Comparison of ENCODE assay signal across 1 cellular context in the genomic region with DNA sequence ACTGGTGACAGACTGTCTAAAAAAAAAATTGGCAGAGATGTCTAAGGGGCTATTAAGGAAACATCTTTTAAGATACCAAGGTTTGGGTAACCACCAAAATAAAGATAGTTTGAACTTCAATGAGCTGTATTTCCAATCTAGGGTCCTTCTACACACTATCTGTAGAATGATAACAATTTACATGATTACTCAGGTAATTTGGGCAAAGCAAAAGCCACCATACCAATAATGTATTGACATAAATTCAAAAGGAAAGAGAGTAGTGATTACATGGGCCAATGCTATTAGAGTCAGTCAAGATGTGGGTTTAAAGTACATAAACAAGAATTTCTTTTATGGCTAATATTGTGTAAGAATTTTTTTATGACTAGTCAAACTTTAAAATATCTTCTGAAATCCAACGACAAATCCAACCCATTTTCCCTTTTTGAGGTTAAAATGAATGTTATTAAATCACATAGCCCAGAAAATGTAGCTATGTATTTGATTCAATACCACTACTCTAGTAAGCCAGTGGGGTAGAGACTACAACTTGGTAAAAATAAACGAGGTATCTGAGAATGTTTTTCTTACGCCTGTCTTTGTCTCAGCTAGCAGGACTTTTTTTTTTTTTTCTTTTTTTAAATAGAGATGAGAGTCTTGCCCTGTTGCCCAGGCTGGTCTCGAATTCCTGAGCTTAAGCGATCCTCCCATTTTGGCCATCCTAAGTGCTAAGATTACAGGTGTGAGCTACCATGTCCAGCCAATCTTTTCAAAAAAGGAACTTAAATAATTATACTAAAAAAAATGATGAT.
TF ChIP-seq lines count a peak whose summit lies in the region.

No MANE protein-coding gene starts in this region.

TF ChIP-seq in GM23338, 12 proteins besides CTCF, POLR2A, EP300 and RAD21:
- TF ChIP-seq, protein P1, sequence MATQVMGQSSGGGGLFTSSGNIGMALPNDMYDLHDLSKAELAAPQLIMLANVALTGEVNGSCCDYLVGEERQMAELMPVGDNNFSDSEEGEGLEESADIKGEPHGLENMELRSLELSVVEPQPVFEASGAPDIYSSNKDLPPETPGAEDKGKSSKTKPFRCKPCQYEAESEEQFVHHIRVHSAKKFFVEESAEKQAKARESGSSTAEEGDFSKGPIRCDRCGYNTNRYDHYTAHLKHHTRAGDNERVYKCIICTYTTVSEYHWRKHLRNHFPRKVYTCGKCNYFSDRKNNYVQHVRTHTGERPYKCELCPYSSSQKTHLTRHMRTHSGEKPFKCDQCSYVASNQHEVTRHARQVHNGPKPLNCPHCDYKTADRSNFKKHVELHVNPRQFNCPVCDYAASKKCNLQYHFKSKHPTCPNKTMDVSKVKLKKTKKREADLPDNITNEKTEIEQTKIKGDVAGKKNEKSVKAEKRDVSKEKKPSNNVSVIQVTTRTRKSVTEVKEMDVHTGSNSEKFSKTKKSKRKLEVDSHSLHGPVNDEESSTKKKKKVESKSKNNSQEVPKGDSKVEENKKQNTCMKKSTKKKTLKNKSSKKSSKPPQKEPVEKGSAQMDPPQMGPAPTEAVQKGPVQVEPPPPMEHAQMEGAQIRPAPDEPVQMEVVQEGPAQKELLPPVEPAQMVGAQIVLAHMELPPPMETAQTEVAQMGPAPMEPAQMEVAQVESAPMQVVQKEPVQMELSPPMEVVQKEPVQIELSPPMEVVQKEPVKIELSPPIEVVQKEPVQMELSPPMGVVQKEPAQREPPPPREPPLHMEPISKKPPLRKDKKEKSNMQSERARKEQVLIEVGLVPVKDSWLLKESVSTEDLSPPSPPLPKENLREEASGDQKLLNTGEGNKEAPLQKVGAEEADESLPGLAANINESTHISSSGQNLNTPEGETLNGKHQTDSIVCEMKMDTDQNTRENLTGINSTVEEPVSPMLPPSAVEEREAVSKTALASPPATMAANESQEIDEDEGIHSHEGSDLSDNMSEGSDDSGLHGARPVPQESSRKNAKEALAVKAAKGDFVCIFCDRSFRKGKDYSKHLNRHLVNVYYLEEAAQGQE (IDR thresholded peaks at IDR 0.05; ENCODE audit: unreplicated experiment): no peak
- TF ChIP-seq EZH2 (IDR thresholded peaks at IDR 0.05; ENCODE audit: low read depth, unreplicated experiment): no peak
- TF ChIP-seq ZNF114 (CRISPR knock-in tag; IDR thresholded peaks at IDR 0.05): no peak
- no peak for TF ChIP-seq EZH2phosphoT487 (IDR thresholded peaks at IDR 0.05; ENCODE audit: unreplicated experiment)
- no peak for TF ChIP-seq ZNF331 (CRISPR knock-in tag; IDR thresholded peaks at IDR 0.05; ENCODE audit: low read depth)
